In the genomic region with DNA sequence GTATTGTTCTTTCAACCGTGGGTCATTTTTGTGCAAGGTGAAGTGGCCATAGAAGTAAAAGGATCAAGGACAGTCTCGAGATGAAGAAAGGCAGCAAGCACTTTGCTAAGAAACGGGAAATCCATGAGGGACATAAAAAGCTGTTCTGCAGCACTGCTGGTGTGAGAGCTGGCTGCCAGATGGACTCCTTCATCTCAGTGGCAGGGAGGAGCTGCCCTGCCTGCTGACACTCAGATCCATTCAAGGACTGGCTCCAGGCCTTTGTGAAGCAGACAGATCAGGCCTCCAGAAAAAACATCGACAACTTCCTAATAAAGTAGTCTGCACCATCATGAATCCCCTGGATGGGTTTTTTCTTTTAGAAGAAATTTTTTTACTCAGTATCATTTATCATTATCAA, we compare ENCODE assay signal across 1 cellular context.
TF ChIP-seq lines count a peak whose summit lies in the region.

No MANE protein-coding gene starts in this region.

TF ChIP-seq in GM23338, 12 proteins besides CTCF, POLR2A, EP300 and RAD21 (continued from another document):
- TF ChIP-seq ZNF331 (CRISPR knock-in tag; IDR thresholded peaks at IDR 0.05; ENCODE audit: low read depth) (no peak), STAT1 (IDR thresholded peaks at IDR 0.05; ENCODE audit: unreplicated experiment) (no peak), POLR2AphosphoS5 (IDR thresholded peaks at IDR 0.05; ENCODE audit: low read depth) (no peak), REST (IDR thresholded peaks at IDR 0.05; ENCODE audit: unreplicated experiment) (no peak), CREB1 (CRISPR knock-in tag; IDR thresholded peaks at IDR 0.05; ENCODE audit: low read depth) (no peak), EZH2phosphoT487 (IDR thresholded peaks at IDR 0.05; ENCODE audit: unreplicated experiment) (no peak), ZNF462 (CRISPR knock-in tag; IDR thresholded peaks at IDR 0.05) (no peak), ZNF114 (CRISPR knock-in tag; IDR thresholded peaks at IDR 0.05) (no peak)
